12 cellular contexts compared by ENCODE assay signal in the genomic region with DNA sequence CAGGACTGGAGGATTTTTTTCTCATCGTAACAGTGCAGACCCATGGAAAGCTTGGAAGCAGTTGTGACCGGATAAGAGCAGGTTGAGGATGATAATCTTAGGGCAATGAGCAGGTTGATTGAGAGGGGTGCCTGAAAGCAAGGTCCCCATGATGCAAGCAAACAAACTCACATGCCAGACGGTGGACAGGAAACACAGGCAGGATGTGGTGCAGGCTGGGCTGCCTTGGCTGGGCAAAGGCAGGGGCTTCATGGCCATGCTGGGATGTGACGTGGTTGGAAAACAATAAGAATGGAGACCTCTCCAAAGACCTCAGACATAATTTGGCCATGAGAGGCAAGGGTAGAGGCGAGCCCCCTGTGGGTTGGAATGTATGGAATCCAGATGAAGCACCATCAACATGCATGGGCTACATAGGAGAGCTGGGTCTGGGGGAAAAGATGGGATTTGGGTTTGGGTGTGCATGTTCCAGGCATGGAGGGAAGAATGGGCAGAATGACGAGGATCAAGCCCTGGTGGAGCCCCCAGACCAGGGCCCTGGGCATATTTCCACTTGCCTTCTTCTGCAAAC. TPM values are rescaled to one million over a fixed set of nuclear protein-coding genes. Genes with fewer than 3 reads are reported as not detected.
DNase-seq lines count a peak whose midpoint lies in the region; ATAC-seq and FAIRE-seq lines count a peak whose summit lies in the region.
"Had no signal": no experiment of that assay in that cellular context is flagged by ENCODE, and none has a peak within 500 bp of the region (broad histone marks: within the 10 kb centered on the region; RNA-seq: fewer than 3 reads in every experiment).

No MANE protein-coding gene starts in this region.

- H3K4me3 Mint-ChIP-seq in activated naive CD4-positive, alpha-beta T cell treated with anti-CD3 and anti-CD28 coated beads for 36 hours = peak overlapping the region; percentile 27
- peak overlapping the region; percentile 74 for H3K4me3 Mint-ChIP-seq in central memory CD8-positive, alpha-beta T cell
- H3K4me3 Mint-ChIP-seq in stimulated activated naive CD8-positive, alpha-beta T cell treated with anti-CD3 and anti-CD28 coated beads, Interleukin-15, amount 100 ng/mL, for 72 hours = peak overlapping the region; percentile 69 to 77

- intact Hi-C loops in activated naive CD4-positive, alpha-beta T cell treated with anti-CD3 and anti-CD28 coated beads for 36 hours (cut with micrococcal nuclease) = no loop called here

- peaks cover 75% of the 10 kb centered on the region for H3K36me3 Mint-ChIP-seq in activated naive CD4-positive, alpha-beta T cell treated with anti-CD3 and anti-CD28 coated beads for 36 hours (ENCODE audit: low read depth)
- peaks cover 71% of the 10 kb centered on the region for H3K36me3 Mint-ChIP-seq in central memory CD8-positive, alpha-beta T cell (ENCODE audit: insufficient read depth)

- H3K27ac Mint-ChIP-seq in activated naive CD4-positive, alpha-beta T cell treated with anti-CD3 and anti-CD28 coated beads for 36 hours = peak overlapping the region; percentile 100
- peak overlapping the region; percentile 100 for H3K27ac Mint-ChIP-seq in central memory CD8-positive, alpha-beta T cell (ENCODE audit: low read depth)
- H3K27ac Mint-ChIP-seq in stimulated activated naive CD8-positive, alpha-beta T cell treated with anti-CD3 and anti-CD28 coated beads, Interleukin-15, amount 100 ng/mL, for 72 hours = peak overlapping the region; percentile 99 to 100

- peak; percentile 75 for DNase-seq in activated naive CD4-positive, alpha-beta T cell treated with anti-CD3 and anti-CD28 coated beads for 36 hours
- DNase-seq in activated naive CD4-positive, alpha-beta T cell treated with Interleukin-2 at 50 U/mL for 16 hours = no peak
- DNase-seq in UCSD-AML1 (lab: John Stamatoyannopoulos, UW; ENCODE audit: unreplicated experiment) = peak; percentile 44
- peak in 1 of 2 donors; percentile 73 for DNase-seq in central memory CD8-positive, alpha-beta T cell (ENCODE audit: low spot score in 2 of 2)
- peak in 1 of 2 donors; percentile 65 for DNase-seq in stimulated activated naive CD8-positive, alpha-beta T cell treated with anti-CD3 and anti-CD28 coated beads, Interleukin-15, amount 100 ng/mL, for 72 hours
- no peak for DNase-seq in GM19239 (ENCODE audit: insufficient read length, low spot score)
- DNase-seq: NCI-H2171 treated with DMSO at 0.1 percent for 48 hours, PC-3 had no signal

- no peaks in the 10 kb centered on the region for H3K9me3 Mint-ChIP-seq in activated naive CD4-positive, alpha-beta T cell treated with anti-CD3 and anti-CD28 coated beads for 36 hours
- H3K9me3 Mint-ChIP-seq in central memory CD8-positive, alpha-beta T cell = peaks cover 5% of the 10 kb centered on the region
- H3K9me3 Mint-ChIP-seq in stimulated activated naive CD8-positive, alpha-beta T cell treated with anti-CD3 and anti-CD28 coated beads, Interleukin-15, amount 100 ng/mL, for 72 hours = peaks cover 0 to 5% of the 10 kb centered on the region in 2 donors

- H3K4me1 Mint-ChIP-seq in activated naive CD4-positive, alpha-beta T cell treated with anti-CD3 and anti-CD28 coated beads for 36 hours (ENCODE audit: low read depth) = peaks cover 96% of the 10 kb centered on the region
- H3K4me1 Mint-ChIP-seq in central memory CD8-positive, alpha-beta T cell = peaks cover 96% of the 10 kb centered on the region
- H3K4me1 Mint-ChIP-seq in stimulated activated naive CD8-positive, alpha-beta T cell treated with anti-CD3 and anti-CD28 coated beads, Interleukin-15, amount 100 ng/mL, for 72 hours = peaks cover 100% of the 10 kb centered on the region

- peak; percentile 46 for ATAC-seq in central memory CD8-positive, alpha-beta T cell (replicated peaks; ENCODE audit: extremely low read depth, poor library complexity, severe bottlenecking)
- ATAC-seq in stimulated activated naive CD8-positive, alpha-beta T cell treated with anti-CD3 and anti-CD28 coated beads, Interleukin-15, amount 100 ng/mL, for 72 hours = peak; percentile 12
- ATAC-seq in HG03025 (IDR thresholded peaks at IDR 0.05; ENCODE audit: low FRiP score, unreplicated experiment) (no peak), GM21526 (IDR thresholded peaks at IDR 0.05; ENCODE audit: low FRiP score, unreplicated experiment) (no peak)
- ATAC-seq: PC-3 had no signal

- H3K27me3 Mint-ChIP-seq in activated naive CD4-positive, alpha-beta T cell treated with anti-CD3 and anti-CD28 coated beads for 36 hours (ENCODE audit: low read depth) = no peaks in the 10 kb centered on the region
- no peaks in the 10 kb centered on the region for H3K27me3 Mint-ChIP-seq in central memory CD8-positive, alpha-beta T cell
- H3K27me3 Mint-ChIP-seq in stimulated activated naive CD8-positive, alpha-beta T cell treated with anti-CD3 and anti-CD28 coated beads, Interleukin-15, amount 100 ng/mL, for 72 hours = no peaks in the 10 kb centered on the region

- FAIRE-seq in GM19239 (lab: Jason Lieb, UNC) = no peak
- FAIRE-seq: keratinocyte had no signal

- CTCF ChIA-PET in activated naive CD4-positive, alpha-beta T cell treated with anti-CD3 and anti-CD28 coated beads for 36 hours (lab: Charles Lee) = interaction anchor here (0.8 to 18.5 kb wide), 5 partner anchors 18 to 158 kb away, joined by 3 to 264 read pairs (median 26); no protein-coding TSS in a partner anchor

RNA-seq across cellular contexts. Expression of a gene that starts 58.3 kb away (rescaled TPM):
- total RNA-seq in activated naive CD4-positive, alpha-beta T cell treated with anti-CD3 and anti-CD28 coated beads for 36 hours = 100 to 1,000 TPM; 213 to 226 TPM
- total RNA-seq: MCF 10A, PC-3 had no signal

Comparison
In these comparisons a context has a peak if more than half of its experiments do, and no peak if none do; other contexts are left out.
1. DNase-seq: peak in activated naive CD4-positive, alpha-beta T cell treated with anti-CD3 and anti-CD28 coated beads for 36 hours (single experiment) and UCSD-AML1 (single experiment); none in activated naive CD4-positive, alpha-beta T cell treated with Interleukin-2 at 50 U/mL for 16 hours (single experiment) and GM19239 (single experiment).
2. ATAC-seq: peak in central memory CD8-positive, alpha-beta T cell (single experiment) and stimulated activated naive CD8-positive, alpha-beta T cell treated with anti-CD3 and anti-CD28 coated beads, Interleukin-15, amount 100 ng/mL, for 72 hours (single experiment); none in HG03025 (single experiment) and GM21526 (single experiment).
3. Peak in every context shown above with its lines, with median percentiles within 50 percentile points of each other: H3K27ac Mint-ChIP-seq and H3K4me3 Mint-ChIP-seq.